ENCODE assay signal across 12 cellular contexts in the genomic region with DNA sequence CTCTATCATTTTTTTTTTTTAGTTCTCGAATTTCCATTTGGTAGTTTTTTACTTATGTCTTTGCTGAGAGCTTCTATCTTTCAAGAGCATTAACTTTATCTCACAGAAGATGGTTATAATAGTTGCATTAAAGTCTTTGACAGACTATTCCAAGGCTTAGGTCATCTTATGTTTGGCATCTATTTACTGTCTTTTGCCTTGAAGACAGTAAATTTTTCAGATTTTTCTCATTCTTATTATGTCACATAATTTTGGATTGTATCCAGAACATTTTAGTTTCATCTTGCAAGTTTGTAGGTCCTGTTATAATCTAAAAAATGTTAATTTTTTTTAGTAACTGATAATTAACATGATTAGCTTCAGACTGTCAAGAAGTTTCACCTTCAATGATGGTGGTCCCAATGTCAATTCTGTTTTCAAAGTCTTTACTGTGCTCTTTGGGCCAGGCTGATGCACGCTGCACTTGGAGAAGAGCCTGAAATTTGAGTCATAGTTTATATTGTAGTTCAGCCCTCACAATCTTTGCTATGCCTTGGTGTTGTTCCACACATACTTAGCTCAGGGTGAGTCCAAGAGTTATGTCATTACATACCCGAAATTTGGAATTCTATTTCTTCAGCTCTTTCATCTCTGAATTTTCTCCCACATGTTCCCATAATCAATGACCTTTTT.
A peak's percentile ranks its signal among the peaks of the same experiment; 100 is the strongest.
DNase-seq lines count a peak whose midpoint lies in the region; ATAC-seq, FAIRE-seq and TF ChIP-seq lines count a peak whose summit lies in the region.
"Had no signal": no experiment of that assay in that cellular context is flagged by ENCODE, and none has a peak within 500 bp of the region (broad histone marks: within the 10 kb centered on the region; RNA-seq: fewer than 3 reads in every experiment).

No MANE protein-coding gene starts in this region.

- peak; percentile 51 for FAIRE-seq in endometrium (lab: Jason Lieb, UNC)

- no peaks in the 10 kb centered on the region for H3F3A ChIP-seq in PC-3 (ENCODE audit: low read length, unreplicated experiment)

- no TSS peak for BruUV-seq in PC-3 (replicated peaks; lab: Mats Ljungman, UMichigan)

- H3K36me3 ChIP-seq in PC-3 (ENCODE audit: low read depth, low read length) (no peaks in the 10 kb centered on the region), osteoblast (ENCODE audit: insufficient read depth, low read length) (no peaks in the 10 kb centered on the region)

- intact Hi-C loops in PC-3 (cut with micrococcal nuclease): no loop called here

- H2AFZ ChIP-seq in PC-3 (ENCODE audit: low read length) (no peak overlapping the region), osteoblast (ENCODE audit: low read length) (no peak overlapping the region)

- no peaks in the 10 kb centered on the region for H3K9me2 ChIP-seq in PC-3 (replicated peaks; ENCODE audit: low read length)

- no peaks in the 10 kb centered on the region for H3K27me3 Mint-ChIP-seq in stimulated activated memory B cell treated with anti-CD40 and anti-IgM and Interleukin-4, amounts not matched to agents 10 μg/mL and 1 μg/mL and 100 μg/mL, for 72 hours

- no peaks in the 10 kb centered on the region for H3K79me2 ChIP-seq in PC-3 (ENCODE audit: low read length)
- H3K79me2 ChIP-seq in osteoblast (ENCODE audit: insufficient read depth, low read length): no peaks in the 10 kb centered on the region

- H3K27ac Mint-ChIP-seq in stimulated activated memory B cell treated with anti-CD40 and anti-IgM and Interleukin-4, amounts not matched to agents 10 μg/mL and 1 μg/mL and 100 μg/mL, for 72 hours: no peak overlapping the region

- no peaks in the 10 kb centered on the region for H3K36me3 Mint-ChIP-seq in stimulated activated memory B cell treated with anti-CD40 and anti-IgM and Interleukin-4, amounts not matched to agents 10 μg/mL and 1 μg/mL and 100 μg/mL, for 72 hours

- H3K4me1 ChIP-seq in PC-3 (ENCODE audit: insufficient read depth, low read length): peaks cover 40% of the 10 kb centered on the region
- peaks cover 39% of the 10 kb centered on the region for H3K4me1 ChIP-seq in osteoblast (ENCODE audit: insufficient read depth, low read length)

- H3K4me2 ChIP-seq in PC-3 (ENCODE audit: low read length) (peak overlapping the region; percentile 51), osteoblast (ENCODE audit: insufficient read depth, low read length) (peak overlapping the region; percentile 54)

- H3K9me3 ChIP-seq in PC-3 (ENCODE audit: low read length): no peaks in the 10 kb centered on the region
- no peaks in the 10 kb centered on the region for H3K9me3 ChIP-seq in osteoblast (ENCODE audit: low read depth, low read length)

- CTCF ChIA-PET in PC-3 (lab: Charles Lee): no interaction called here

- POLR2A ChIA-PET in PC-3 (lab: Charles Lee; ENCODE audit: unreplicated experiment): interaction anchor here (0.6 kb wide), 1 partner anchor 1253 kb away, joined by 10 read pairs; no protein-coding TSS in a partner anchor

- peak overlapping the region; percentile 33 for H3K27ac ChIP-seq in PC-3 (ENCODE audit: low read length)
- peak overlapping the region; percentile 74 for H3K27ac ChIP-seq in osteoblast (ENCODE audit: low read depth, low read length)

- no peak for TF ChIP-seq CTCF in PC-3 (conservative IDR thresholded peaks at IDR 0.05; ENCODE audit: low read depth, low read length)
- TF ChIP-seq CTCF in osteoblast (IDR thresholded peaks at IDR 0.05; ENCODE audit: extremely low read depth, low read depth, low read length): no peak

- no peaks in the 10 kb centered on the region for H3K4me1 Mint-ChIP-seq in stimulated activated memory B cell treated with anti-CD40 and anti-IgM and Interleukin-4, amounts not matched to agents 10 μg/mL and 1 μg/mL and 100 μg/mL, for 72 hours

- no peaks in the 10 kb centered on the region for H4K20me1 ChIP-seq in PC-3 (ENCODE audit: low read length)
- no peaks in the 10 kb centered on the region for H4K20me1 ChIP-seq in osteoblast (ENCODE audit: insufficient read depth, low read length)

- no peak overlapping the region for H3K4me3 Mint-ChIP-seq in stimulated activated memory B cell treated with anti-CD40 and anti-IgM and Interleukin-4, amounts not matched to agents 10 μg/mL and 1 μg/mL and 100 μg/mL, for 72 hours

- peaks cover 4% of the 10 kb centered on the region for H3K9me3 Mint-ChIP-seq in stimulated activated memory B cell treated with anti-CD40 and anti-IgM and Interleukin-4, amounts not matched to agents 10 μg/mL and 1 μg/mL and 100 μg/mL, for 72 hours

- H3K9ac ChIP-seq in PC-3 (ENCODE audit: low read length): no peak overlapping the region

- no peaks in the 10 kb centered on the region for H3K27me3 ChIP-seq in PC-3 (ENCODE audit: low read length)
- no peaks in the 10 kb centered on the region for H3K27me3 ChIP-seq in osteoblast (ENCODE audit: insufficient read depth, low read length)

- H3K4me3 ChIP-seq in PC-3 (ENCODE audit: low read length) (peak overlapping the region; percentile 8; the same call in 1 of the 2 replicates), osteoblast (ENCODE audit: insufficient read depth, low read length) (no peak overlapping the region)

- DNase-seq in COLO829 (ENCODE audit: low spot score) (peak; percentile 16), PC-3 (peak; percentile 92), osteoblast (ENCODE audit: insufficient read length, low spot score, missing footprints) (peak; percentile 60), 8988T (no peak), NCI-H69 (lab: John Stamatoyannopoulos, UW) (no peak)
- DNase-seq: activated T-cell treated with anti-CD3 and anti-CD28 coated beads for 4 hours; caudate nucleus; NCI-H2081; stimulated activated naive CD4-positive, alpha-beta T cell had no signal

- ATAC-seq in PC-3: peak; percentile 95
- no peak for ATAC-seq in stimulated activated memory B cell treated with anti-CD40 and anti-IgM and Interleukin-4, amounts not matched to agents 10 μg/mL and 1 μg/mL and 100 μg/mL, for 72 hours
- ATAC-seq in GM18505 (IDR thresholded peaks at IDR 0.05; ENCODE audit: unreplicated experiment): no peak

- no peak for TF ChIP-seq POLR2A in GM18505 (IDR thresholded peaks at IDR 0.05; ENCODE audit: borderline replicate concordance, extremely low read depth, insufficient read depth, insufficient read length)

Comparison
In these comparisons a context has a peak if more than half of its experiments do, and no peak if none do; other contexts are left out.
1. DNase-seq: peak in COLO829 (single experiment), PC-3 (single experiment) and osteoblast (single experiment); none in 8988T (single experiment) and NCI-H69 (single experiment).